Comparison of ENCODE assay signal across 1 cellular context in genomic region chr18:28512357-28512756, GRCh38.
TF ChIP-seq lines count a peak whose summit lies in the region.

No MANE protein-coding gene starts in this region.

TF ChIP-seq in HepG2, 621 proteins besides CTCF, POLR2A, EP300 and RAD21 (continued from another document):
- TF ChIP-seq TFE3 (CRISPR knock-in tag; IDR thresholded peaks at IDR 0.05) (no peak), TOPORS (CRISPR knock-in tag; IDR thresholded peaks at IDR 0.05) (no peak), CBX1 (IDR thresholded peaks at IDR 0.05; ENCODE audit: low read depth) (no peak), SP4 (CRISPR knock-in tag; IDR thresholded peaks at IDR 0.05) (no peak)
